ENCODE assay signal across 26 cellular contexts in genomic region chr18:62360806-62361205, GRCh38. TPM values are rescaled to one million over a fixed set of nuclear protein-coding genes. Genes with fewer than 3 reads are reported as not detected.
"Had no signal": no experiment of that assay in that cellular context is flagged by ENCODE, and none has a peak within 500 bp of the region (broad histone marks: within the 10 kb centered on the region; RNA-seq: fewer than 3 reads in every experiment).

No MANE protein-coding gene starts in this region.

- H3K9me3 Mint-ChIP-seq: mesothelial cell of epicardium; naive B cell; natural killer cell; nephron progenitor cell; neural progenitor cell; stimulated activated naive B cell treated with anti-CD40 and anti-IgM and Interleukin-4, amounts not matched to agents 10 μg/mL and 1 μg/mL and 100 μg/mL, for 72 hours had no signal

- DNase-seq: islet precursor cell; left ventricle myocardium inferior; mesendoderm; naive B cell; natural killer cell; nephron progenitor cell; occipital lobe; ovary; right lobe of liver; stimulated activated CD4-positive, alpha-beta T cell treated with anti-CD3 and anti-CD28 coated beads, Interleukin-1b, Interleukin-23, amount 100 ng/mL, for 48 hours; stimulated activated CD4-positive, alpha-beta T cell treated with anti-CD3 and anti-CD28 coated beads, Interleukin-4, amount 100 ng/mL, for 1 hour; stimulated activated naive B cell treated with anti-CD40 and anti-IgM and Interleukin-4, amounts not matched to agents 10 μg/mL and 1 μg/mL and 100 μg/mL, for 72 hours; stimulated activated naive CD8-positive, alpha-beta T cell treated with anti-CD3 and anti-CD28 coated beads, Interleukin-15, Interleukin-2, amounts not matched to agents 100 U/mL and 50 U/mL, for 24 hours; stomach; testis; thyroid gland; transverse colon; upper lobe of left lung had no signal

- H3K4me1 Mint-ChIP-seq: mesothelial cell of epicardium, naive B cell, natural killer cell had no signal

- H3K27me3 ChIP-seq: neural progenitor cell, neutrophil, ovary, right atrium auricular region, right lobe of liver, stomach, testis, thyroid gland, transverse colon, upper lobe of left lung, vagina had no signal

- H3K36me3 ChIP-seq: left ventricle myocardium inferior, neural progenitor cell, neutrophil, ovary, right atrium auricular region, right lobe of liver, thyroid gland, upper lobe of left lung, vagina had no signal

- H3K27ac Mint-ChIP-seq: mesothelial cell of epicardium; naive B cell; natural killer cell; nephron progenitor cell; neural progenitor cell; progenitor cell of endocrine pancreas; stimulated activated naive B cell treated with anti-CD40 and anti-IgM and Interleukin-4, amounts not matched to agents 10 μg/mL and 1 μg/mL and 100 μg/mL, for 72 hours had no signal

- H3K4me2 ChIP-seq: neural progenitor cell, smooth muscle cell had no signal

- H3K4me3 ChIP-seq: left ventricle myocardium inferior, lung, neural progenitor cell, ovary, right atrium auricular region, right lobe of liver, smooth muscle cell, stomach, testis, thyroid gland, transverse colon, upper lobe of left lung, vagina had no signal

- H3K9me3 ChIP-seq: left ventricle myocardium inferior, neutrophil, ovary, right atrium auricular region, right lobe of liver, stomach, testis, thyroid gland, transverse colon, upper lobe of left lung, vagina had no signal

- ATAC-seq: natural killer cell; right lobe of liver; stimulated activated naive B cell treated with anti-CD40 and anti-IgM and Interleukin-4, amounts not matched to agents 10 μg/mL and 1 μg/mL and 100 μg/mL, for 72 hours; stimulated activated naive CD8-positive, alpha-beta T cell treated with anti-CD3 and anti-CD28 coated beads, Interleukin-15, Interleukin-2, amounts not matched to agents 100 U/mL and 50 U/mL, for 24 hours had no signal

- H3K36me3 Mint-ChIP-seq: mesothelial cell of epicardium, naive B cell, natural killer cell, neural progenitor cell had no signal

- H2AFZ ChIP-seq: neural progenitor cell had no signal

- H3K9ac ChIP-seq: neural progenitor cell had no signal

- H3K4me1 ChIP-seq: left ventricle myocardium inferior, neural progenitor cell, right atrium auricular region, right lobe of liver, stomach, testis, thyroid gland, upper lobe of left lung, vagina had no signal

- H3K4me3 Mint-ChIP-seq: mesothelial cell of epicardium; naive B cell; natural killer cell; nephron progenitor cell; neural progenitor cell; stimulated activated naive B cell treated with anti-CD40 and anti-IgM and Interleukin-4, amounts not matched to agents 10 μg/mL and 1 μg/mL and 100 μg/mL, for 72 hours had no signal

- H3K27me3 Mint-ChIP-seq: naive B cell; progenitor cell of endocrine pancreas; stimulated activated naive B cell treated with anti-CD40 and anti-IgM and Interleukin-4, amounts not matched to agents 10 μg/mL and 1 μg/mL and 100 μg/mL, for 72 hours had no signal

- H3K27ac ChIP-seq: left ventricle myocardium inferior, neural progenitor cell, neutrophil, ovary, right atrium auricular region, right lobe of liver, stomach, testis, thyroid gland, transverse colon, upper lobe of left lung, vagina had no signal

RNA-seq across cellular contexts. Expression of gene TNFRSF11A, which starts 35.7 kb away (rescaled TPM):
- polyA plus RNA-seq: smooth muscle cell had no signal
